ENCODE assay signal across 21 cellular contexts in the genomic region with DNA sequence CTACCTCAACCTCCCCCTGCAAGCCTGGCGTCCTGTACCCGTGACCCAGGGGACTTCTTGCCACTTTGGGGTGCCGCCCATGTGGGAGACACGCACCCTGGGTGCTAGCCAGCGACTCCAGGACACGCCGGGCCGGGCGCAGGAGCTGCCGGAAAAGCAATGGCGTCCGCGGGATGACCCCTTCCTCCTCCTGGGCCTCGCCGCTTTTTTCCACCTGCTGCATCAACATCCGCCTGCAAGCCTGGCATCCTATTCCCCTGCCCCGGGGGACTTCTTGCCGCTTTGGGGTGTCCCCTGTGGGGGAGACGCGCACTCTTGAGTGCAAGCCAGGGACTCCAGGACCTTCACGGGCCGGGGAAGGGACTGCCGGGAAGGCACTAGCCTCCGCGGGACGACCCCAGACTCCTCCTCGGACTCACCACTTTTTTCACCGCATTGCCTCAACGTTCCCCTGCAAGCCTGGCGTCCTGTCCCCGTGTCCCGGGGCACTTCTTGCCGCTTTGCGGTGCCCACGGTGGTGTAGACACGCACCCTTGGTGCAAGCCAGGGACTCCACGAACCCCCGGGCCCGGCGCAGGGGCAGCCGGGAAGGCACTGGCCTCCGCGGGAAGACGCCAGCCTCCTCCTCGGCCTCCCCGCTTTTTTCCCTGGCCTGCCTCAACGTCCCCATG.
"Had no signal": no experiment of that assay in that cellular context is flagged by ENCODE, and none has a peak within 500 bp of the region (broad histone marks: within the 10 kb centered on the region; RNA-seq: fewer than 3 reads in every experiment).

No MANE protein-coding gene starts in this region.

- H3K27ac ChIP-seq: colonic mucosa, dorsolateral prefrontal cortex, neutrophil, sigmoid colon had no signal

- H3K4me1 ChIP-seq: colonic mucosa, sigmoid colon had no signal

- H3K9me3 ChIP-seq: colonic mucosa, neutrophil, sigmoid colon had no signal

- H3K36me3 Mint-ChIP-seq: activated naive CD4-positive, alpha-beta T cell treated with anti-CD3 and anti-CD28 coated beads, Interleukin-2, amount 50 U/mL, for 72 hours; immature natural killer cell; memory B cell; natural killer cell treated with Interleukin-12 subunit alpha and Interleukin-12 subunit beta and Interleukin-15 and Interleukin-18, amount 100 ng/mL, for 72 hours; stimulated activated naive B cell treated with anti-CD40 and anti-IgM and Interleukin-4, amounts not matched to agents 10 μg/mL and 1 μg/mL and 100 μg/mL, for 72 hours had no signal

- H3K4me1 Mint-ChIP-seq: immature natural killer cell; memory B cell; stimulated activated naive B cell treated with anti-CD40 and anti-IgM and Interleukin-4, amounts not matched to agents 10 μg/mL and 1 μg/mL and 100 μg/mL, for 72 hours; WTC11 had no signal

- H3K4me3 Mint-ChIP-seq: activated T-cell treated with anti-CD3 and anti-CD28 coated beads, Interleukin-2, amount 50 U/mL, for 72 hours; effector memory CD8-positive, alpha-beta T cell; immature natural killer cell; memory B cell; natural killer cell treated with Interleukin-12 subunit alpha and Interleukin-12 subunit beta and Interleukin-15 and Interleukin-18, amount 100 ng/mL, for 72 hours; stimulated activated naive B cell treated with anti-CD40 and anti-IgM and Interleukin-4, amounts not matched to agents 10 μg/mL and 1 μg/mL and 100 μg/mL, for 72 hours; T-helper 1 cell treated with Interleukin-12 subunit alpha and Interleukin-12 subunit beta and Interleukin-4 antibody, amounts not matched to agents 30 μg/mL and 1 μg/mL, for 36 hours; WTC11 had no signal

- H3K27ac Mint-ChIP-seq: activated naive CD4-positive, alpha-beta T cell treated with anti-CD3 and anti-CD28 coated beads, Interleukin-2, amount 50 U/mL, for 72 hours; activated T-cell treated with anti-CD3 and anti-CD28 coated beads, Interleukin-2, amount 50 U/mL, for 72 hours; effector memory CD8-positive, alpha-beta T cell; immature natural killer cell; memory B cell; natural killer cell treated with Interleukin-12 subunit alpha and Interleukin-12 subunit beta and Interleukin-15 and Interleukin-18, amount 100 ng/mL, for 72 hours; stimulated activated naive B cell treated with anti-CD40 and anti-IgM and Interleukin-4, amounts not matched to agents 10 μg/mL and 1 μg/mL and 100 μg/mL, for 72 hours; T-helper 1 cell treated with Interleukin-12 subunit alpha and Interleukin-12 subunit beta and Interleukin-4 antibody, amounts not matched to agents 30 μg/mL and 1 μg/mL, for 36 hours; WTC11 had no signal

- DNase-seq: activated CD4-positive, alpha-beta T cell treated with anti-CD3 and anti-CD28 coated beads, Interleukin-2, amount 50 U/mL, for 48 hours; activated T-cell treated with anti-CD3 and anti-CD28 coated beads, Interleukin-2, amount 50 U/mL, for 72 hours; central memory CD4-positive, alpha-beta T cell; colonic mucosa; effector memory CD8-positive, alpha-beta T cell; foreskin melanocyte; immature natural killer cell; sigmoid colon; stimulated activated CD4-positive, alpha-beta T cell treated with anti-CD3 and anti-CD28 coated beads, Interleukin-2, amount 100 ng/mL, for 48 hours; stimulated activated CD8-positive, alpha-beta memory T cell treated with anti-CD3 and anti-CD28 coated beads, Interleukin-4, amount 100 ng/mL, for 48 hours; stimulated activated naive B cell treated with anti-CD40 and anti-IgM and Interleukin-4, amounts not matched to agents 10 μg/mL and 1 μg/mL and 100 μg/mL, for 72 hours; T1000 had no signal

- H3K36me3 ChIP-seq: colonic mucosa, neutrophil, sigmoid colon had no signal

- H3K4me3 ChIP-seq: colonic mucosa, dorsolateral prefrontal cortex, sigmoid colon, smooth muscle cell had no signal

- H3K27me3 Mint-ChIP-seq: effector memory CD8-positive, alpha-beta T cell; natural killer cell treated with Interleukin-12 subunit alpha and Interleukin-12 subunit beta and Interleukin-15 and Interleukin-18, amount 100 ng/mL, for 72 hours; stimulated activated naive B cell treated with anti-CD40 and anti-IgM and Interleukin-4, amounts not matched to agents 10 μg/mL and 1 μg/mL and 100 μg/mL, for 72 hours had no signal

- H3K27me3 ChIP-seq: colonic mucosa, neutrophil had no signal

- H3K9me3 Mint-ChIP-seq: activated naive CD4-positive, alpha-beta T cell treated with anti-CD3 and anti-CD28 coated beads, Interleukin-2, amount 50 U/mL, for 72 hours; activated T-cell treated with anti-CD3 and anti-CD28 coated beads, Interleukin-2, amount 50 U/mL, for 72 hours; effector memory CD8-positive, alpha-beta T cell; memory B cell; natural killer cell treated with Interleukin-12 subunit alpha and Interleukin-12 subunit beta and Interleukin-15 and Interleukin-18, amount 100 ng/mL, for 72 hours; T-helper 1 cell treated with Interleukin-12 subunit alpha and Interleukin-12 subunit beta and Interleukin-4 antibody, amounts not matched to agents 30 μg/mL and 1 μg/mL, for 36 hours had no signal

- ATAC-seq: activated naive CD4-positive, alpha-beta T cell treated with anti-CD3 and anti-CD28 coated beads, Interleukin-2, amount 50 U/mL, for 72 hours; activated T-cell treated with anti-CD3 and anti-CD28 coated beads, Interleukin-2, amount 50 U/mL, for 72 hours; effector memory CD8-positive, alpha-beta T cell; esophagus mucosa; stimulated activated naive B cell treated with anti-CD40 and anti-IgM and Interleukin-4, amounts not matched to agents 10 μg/mL and 1 μg/mL and 100 μg/mL, for 72 hours; WTC11 had no signal
